19 cellular contexts compared by ENCODE assay signal in the genomic region with DNA sequence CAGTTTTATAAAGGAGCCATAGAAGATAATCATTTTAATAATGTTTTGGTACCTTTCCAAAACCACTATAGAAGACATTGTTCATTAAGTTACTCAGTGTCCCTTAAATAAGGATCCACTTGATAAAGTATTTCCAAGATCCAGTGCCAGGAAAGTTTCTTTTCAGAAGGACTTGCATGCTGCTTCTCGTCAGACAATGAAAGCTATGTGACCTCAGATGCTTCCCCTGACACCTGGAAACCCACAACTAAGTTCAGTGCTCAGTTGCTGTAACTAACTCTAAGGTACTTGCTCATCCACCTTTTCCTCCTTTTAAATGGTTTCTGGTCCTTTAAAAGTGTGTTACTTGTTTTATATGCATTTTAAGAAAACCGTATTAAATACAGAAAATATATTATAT. TPM values are rescaled to one million over a fixed set of nuclear protein-coding genes. Genes with fewer than 3 reads are reported as not detected.
DNase-seq lines count a peak whose midpoint lies in the region; ATAC-seq and TF ChIP-seq lines count a peak whose summit lies in the region.
"Had no signal": no experiment of that assay in that cellular context is flagged by ENCODE, and none has a peak within 500 bp of the region (broad histone marks: within the 10 kb centered on the region; RNA-seq: fewer than 3 reads in every experiment).

No MANE protein-coding gene starts in this region.

- H3K36me3 ChIP-seq in A673 (ENCODE audit: insufficient read depth, low read length, poor library complexity, severe bottlenecking): peaks cover 99% of the 10 kb centered on the region
- H3K36me3 ChIP-seq in adipocyte (ENCODE audit: control insufficient read depth, insufficient read depth, low read length, severe bottlenecking): peaks cover 99% of the 10 kb centered on the region
- peaks cover 5 to 69% (median 44%) of the 10 kb centered on the region in 4 donors for H3K36me3 ChIP-seq in esophagus muscularis mucosa

- no peak overlapping the region for H3K27ac Mint-ChIP-seq in stimulated activated effector memory CD8-positive, alpha-beta T cell treated with anti-CD3 and anti-CD28 coated beads, Interleukin-12 subunit alpha, Interleukin-12 subunit beta, amount 100 ng/mL, for 72 hours
- H3K27ac Mint-ChIP-seq: activated naive CD8-positive, alpha-beta T cell treated with anti-CD3 and anti-CD28 coated beads, Interleukin-2, amount 50 U/mL, for 24 hours; GM23338; type B pancreatic cell had no signal

- intact Hi-C loops in A673 (cut with micrococcal nuclease; ENCODE audit: unreplicated experiment): loop anchor here (10.0 kb wide), 1 partner anchor 277 kb away; a partner anchor contains a TSS
- intact Hi-C loops in esophagus muscularis mucosa (cut with DNase I): loop anchor here (10.0 kb wide), 1 partner anchor 607 kb away; no protein-coding TSS in a partner anchor
- intact Hi-C loops in posterior cingulate gyrus (cut with DNase I): no loop called here

- no peak for DNase-seq in A673 (ENCODE audit: low spot score)
- DNase-seq in adipocyte (ENCODE audit: low read depth): peak; percentile 19
- no peak for DNase-seq in esophagus muscularis mucosa (ENCODE audit: extremely low spot score)
- peak; percentile 60 for DNase-seq in kidney tubule cell (ENCODE audit: low spot score)
- no peak for DNase-seq in stimulated activated effector memory CD8-positive, alpha-beta T cell treated with anti-CD3 and anti-CD28 coated beads, Interleukin-12 subunit alpha, Interleukin-12 subunit beta, amount 100 ng/mL, for 72 hours (ENCODE audit: low spot score in 2 of 2)
- DNase-seq in KG1 (lab: John Stamatoyannopoulos, UW): no peak
- no peak for DNase-seq in posterior cingulate gyrus
- DNase-seq: activated CD4-positive, alpha-beta T cell treated with anti-CD3 and anti-CD28 coated beads, Interleukin-2, amount 50 U/mL, for 48 hours; activated naive CD8-positive, alpha-beta T cell treated with anti-CD3 and anti-CD28 coated beads, Interleukin-2, amount 50 U/mL, for 24 hours; CD4-positive, alpha-beta memory T cell; MM.1S; NCI-H1930; NCI-H69; stimulated activated CD4-positive, alpha-beta T cell treated with anti-CD3 and anti-CD28 coated beads, Interleukin-4, amount 100 ng/mL, for 4 hours had no signal

- no peak for ATAC-seq in stimulated activated effector memory CD8-positive, alpha-beta T cell treated with anti-CD3 and anti-CD28 coated beads, Interleukin-12 subunit alpha, Interleukin-12 subunit beta, amount 100 ng/mL, for 72 hours
- no peak for ATAC-seq in HG02642 (IDR thresholded peaks at IDR 0.05; ENCODE audit: poor library complexity, unreplicated experiment)
- ATAC-seq: activated naive CD8-positive, alpha-beta T cell treated with anti-CD3 and anti-CD28 coated beads, Interleukin-2, amount 50 U/mL, for 24 hours; GM23338 had no signal

- H3K4me1 ChIP-seq in A673 (ENCODE audit: insufficient read depth, low read length, poor library complexity, severe bottlenecking) (peaks cover 94% of the 10 kb centered on the region), adipocyte (ENCODE audit: control insufficient read depth, insufficient read depth, low read length) (peaks cover 82% of the 10 kb centered on the region), esophagus muscularis mucosa (peaks cover 65 to 100% (median 96%) of the 10 kb centered on the region in 4 donors)

- no peak overlapping the region for H3K9ac ChIP-seq in adipocyte (ENCODE audit: low read length)

- H3K9me3 ChIP-seq in A673 (ENCODE audit: low read depth, low read length, poor library complexity, severe bottlenecking): no peaks in the 10 kb centered on the region
- H3K9me3 ChIP-seq in adipocyte (ENCODE audit: control insufficient read depth, low read length): no peaks in the 10 kb centered on the region
- no peaks in the 10 kb centered on the region for H3K9me3 ChIP-seq in esophagus muscularis mucosa

- BruUV-seq in A673 (replicated peaks; lab: Mats Ljungman, UMichigan): no TSS peak

- peak overlapping the region; percentile 88 for H3K27ac ChIP-seq in A673 (ENCODE audit: low read depth, low read length, poor library complexity, severe bottlenecking)
- peak overlapping the region; percentile 73 to 88 (median 82) for H3K27ac ChIP-seq in esophagus muscularis mucosa (replicated peaks in 1 of 4)

- no peak overlapping the region for H3K4me3 ChIP-seq in A673 (ENCODE audit: low read depth, low read length, poor library complexity, severe bottlenecking)
- H3K4me3 ChIP-seq in adipocyte (ENCODE audit: low read length): peak overlapping the region; percentile 30
- H3K4me3 ChIP-seq in esophagus muscularis mucosa: peak overlapping the region in 3 of 4 donors; percentile 3 to 33 (median 23)
- H3K4me3 ChIP-seq: GM23338 had no signal

- no peak overlapping the region for H3K4me3 Mint-ChIP-seq in stimulated activated effector memory CD8-positive, alpha-beta T cell treated with anti-CD3 and anti-CD28 coated beads, Interleukin-12 subunit alpha, Interleukin-12 subunit beta, amount 100 ng/mL, for 72 hours
- H3K4me3 Mint-ChIP-seq: activated naive CD8-positive, alpha-beta T cell treated with anti-CD3 and anti-CD28 coated beads, Interleukin-2, amount 50 U/mL, for 24 hours; CD4-positive, alpha-beta memory T cell; GM23338; memory B cell; neural crest cell; type B pancreatic cell had no signal

- H3K9me3 Mint-ChIP-seq in stimulated activated effector memory CD8-positive, alpha-beta T cell treated with anti-CD3 and anti-CD28 coated beads, Interleukin-12 subunit alpha, Interleukin-12 subunit beta, amount 100 ng/mL, for 72 hours: no peaks in the 10 kb centered on the region
- H3K9me3 Mint-ChIP-seq: activated naive CD8-positive, alpha-beta T cell treated with anti-CD3 and anti-CD28 coated beads, Interleukin-2, amount 50 U/mL, for 24 hours; CD4-positive, alpha-beta memory T cell; GM23338; memory B cell; neural crest cell; type B pancreatic cell had no signal

- CTCF ChIA-PET in A673 (lab: Charles Lee): no interaction called here

- WGBS in esophagus muscularis mucosa: 39% methylated on average over 2 of the region's 2 CpGs

- H3K27me3 ChIP-seq in A673 (replicated peaks; ENCODE audit: insufficient read depth, low read depth, low read length, poor library complexity): no peaks in the 10 kb centered on the region
- no peaks in the 10 kb centered on the region for H3K27me3 ChIP-seq in adipocyte (replicated peaks; ENCODE audit: control insufficient read depth, insufficient read depth, low read length)
- H3K27me3 ChIP-seq in esophagus muscularis mucosa: no peaks in the 10 kb centered on the region

- H3K4me1 Mint-ChIP-seq in stimulated activated effector memory CD8-positive, alpha-beta T cell treated with anti-CD3 and anti-CD28 coated beads, Interleukin-12 subunit alpha, Interleukin-12 subunit beta, amount 100 ng/mL, for 72 hours: peaks cover 36% of the 10 kb centered on the region

- POLR2A ChIA-PET in A673 (lab: Charles Lee; ENCODE audit: low non-redundant PET): no interaction called here

- no peak for TF ChIP-seq EP300 in esophagus muscularis mucosa (IDR thresholded peaks at IDR 0.05)

- TF ChIP-seq CTCF in A673 (conservative IDR thresholded peaks at IDR 0.05; ENCODE audit: low read depth, low read length) (no peak), esophagus muscularis mucosa (IDR thresholded peaks at IDR 0.05) (no peak)

- peaks cover 100% of the 10 kb centered on the region for H3K36me3 Mint-ChIP-seq in stimulated activated effector memory CD8-positive, alpha-beta T cell treated with anti-CD3 and anti-CD28 coated beads, Interleukin-12 subunit alpha, Interleukin-12 subunit beta, amount 100 ng/mL, for 72 hours

- no peak for TF ChIP-seq POLR2A in esophagus muscularis mucosa (IDR thresholded peaks at IDR 0.05; ENCODE audit: low read depth)

RNA-seq across cellular contexts. Expression of a gene that starts 7.3 kb away (rescaled TPM):
- 431 and 531 TPM in 2 replicates for total RNA-seq in A673 (2021)
- 100 to 1,000 TPM; 170 to 211 (median 207) TPM for total RNA-seq in esophagus muscularis mucosa

Comparison
In these comparisons a context has a peak if more than half of its experiments do, and no peak if none do; other contexts are left out.
1. DNase-seq: peak in adipocyte (single experiment) and kidney tubule cell (single experiment); none in A673 (single experiment), esophagus muscularis mucosa (single experiment), stimulated activated effector memory CD8-positive, alpha-beta T cell treated with anti-CD3 and anti-CD28 coated beads, Interleukin-12 subunit alpha, Interleukin-12 subunit beta, amount 100 ng/mL, for 72 hours (0 of 2), KG1 (single experiment) and posterior cingulate gyrus (0 of 10).